ENCODE assay signal across 1 cellular context in the genomic region with DNA sequence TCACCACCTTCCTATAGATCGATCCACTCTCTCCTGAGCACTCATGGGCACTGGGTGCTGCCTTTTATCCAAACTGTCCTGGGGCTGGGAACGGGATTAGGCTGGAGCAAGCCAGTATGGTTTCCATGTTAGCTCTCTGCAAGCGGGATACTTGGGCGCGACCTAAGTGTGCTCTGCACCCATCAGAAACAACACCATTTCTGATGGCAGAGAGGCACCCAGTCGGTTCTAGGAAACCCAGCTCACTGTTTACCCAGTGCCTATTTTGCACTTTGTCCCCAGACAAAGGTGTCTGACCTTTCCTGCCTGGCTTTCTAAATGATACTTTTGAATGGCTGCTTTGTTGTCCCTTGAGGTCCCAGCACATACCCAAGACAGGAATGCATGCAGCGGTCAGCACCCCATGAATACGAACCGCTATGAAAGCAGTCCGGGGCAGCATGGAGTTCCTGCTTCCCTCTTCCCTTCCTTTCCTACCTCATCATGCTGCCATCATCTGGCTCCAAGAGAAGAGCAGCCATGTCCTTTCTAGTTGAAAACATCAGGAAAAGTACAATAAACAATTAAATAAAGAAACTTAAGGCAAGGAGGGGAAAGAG.
A peak's percentile ranks its signal among the peaks of the same experiment; 100 is the strongest.
TF ChIP-seq lines count a peak whose summit lies in the region.

No MANE protein-coding gene starts in this region.

TF ChIP-seq in HepG2, 621 proteins besides CTCF, POLR2A, EP300 and RAD21 (continued from another document and continues in another):
- TF ChIP-seq SIN3A (IDR thresholded peaks at IDR 0.05; ENCODE audit: borderline replicate concordance, low read depth, low read length) (no peak), U2AF2 (IDR thresholded peaks at IDR 0.05; ENCODE audit: low read depth, low read length) (no peak), ZNF180 (CRISPR knock-in tag; IDR thresholded peaks at IDR 0.05; ENCODE audit: borderline replicate concordance, low read depth) (no peak), ZNF577 (CRISPR knock-in tag; IDR thresholded peaks at IDR 0.05; ENCODE audit: borderline replicate concordance, low read depth) (no peak), ZNF124 (CRISPR knock-in tag; IDR thresholded peaks at IDR 0.05) (0 out of 2 replicates have a peak, but pooled peaks have one; percentile 32), HNRNPK (IDR thresholded peaks at IDR 0.05; ENCODE audit: low read depth, low read length, poor library complexity, severe bottlenecking) (no peak), ZSCAN29 (CRISPR knock-in tag; conservative IDR thresholded peaks at IDR 0.05) (peak; percentile 94), ZMYM3 (CRISPR knock-in tag; IDR thresholded peaks at IDR 0.05) (peak; percentile 80), ASH2L (IDR thresholded peaks at IDR 0.05; ENCODE audit: insufficient read length, low read depth, low read length) (peak; percentile 98), TOE1 (CRISPR knock-in tag; IDR thresholded peaks at IDR 0.05) (no peak; the same call in 1 of the 2 replicates), ZNF263 (CRISPR knock-in tag; IDR thresholded peaks at IDR 0.05) (peak; percentile 67), ZNF841 (CRISPR knock-in tag; IDR thresholded peaks at IDR 0.05; ENCODE audit: borderline replicate concordance) (no peak), ZNF496 (CRISPR knock-in tag; IDR thresholded peaks at IDR 0.05; ENCODE audit: insufficient replicate concordance) (no peak), HMG20B (CRISPR knock-in tag; conservative IDR thresholded peaks at IDR 0.05) (peak; percentile 95), SRF (IDR thresholded peaks at IDR 0.05; ENCODE audit: low read depth, low read length) (0 out of 2 replicates have a peak, but pooled peaks have one; percentile 35), ZSCAN12 (CRISPR knock-in tag; IDR thresholded peaks at IDR 0.05) (no peak), GABPB1 (CRISPR knock-in tag; IDR thresholded peaks at IDR 0.05) (peak; percentile 26; the same call in 1 of the 2 replicates), ZNF883 (CRISPR knock-in tag; IDR thresholded peaks at IDR 0.05; ENCODE audit: not compliant biosample characterization) (no peak), PPARG (CRISPR knock-in tag; conservative IDR thresholded peaks at IDR 0.05) (peak; percentile 94), ZFP37 (CRISPR knock-in tag; IDR thresholded peaks at IDR 0.05; ENCODE audit: borderline replicate concordance) (0 out of 2 replicates have a peak, but pooled peaks have one; percentile 33), HNRNPLL (IDR thresholded peaks at IDR 0.05; ENCODE audit: low read depth, low read length, poor library complexity, severe bottlenecking) (no peak), TAF1 (CRISPR knock-in tag; IDR thresholded peaks at IDR 0.05) (peak; percentile 80), SKI (IDR thresholded peaks at IDR 0.05; ENCODE audit: partially characterized antibody) (peak; percentile 94)
- TF ChIP-seq, protein P1, sequence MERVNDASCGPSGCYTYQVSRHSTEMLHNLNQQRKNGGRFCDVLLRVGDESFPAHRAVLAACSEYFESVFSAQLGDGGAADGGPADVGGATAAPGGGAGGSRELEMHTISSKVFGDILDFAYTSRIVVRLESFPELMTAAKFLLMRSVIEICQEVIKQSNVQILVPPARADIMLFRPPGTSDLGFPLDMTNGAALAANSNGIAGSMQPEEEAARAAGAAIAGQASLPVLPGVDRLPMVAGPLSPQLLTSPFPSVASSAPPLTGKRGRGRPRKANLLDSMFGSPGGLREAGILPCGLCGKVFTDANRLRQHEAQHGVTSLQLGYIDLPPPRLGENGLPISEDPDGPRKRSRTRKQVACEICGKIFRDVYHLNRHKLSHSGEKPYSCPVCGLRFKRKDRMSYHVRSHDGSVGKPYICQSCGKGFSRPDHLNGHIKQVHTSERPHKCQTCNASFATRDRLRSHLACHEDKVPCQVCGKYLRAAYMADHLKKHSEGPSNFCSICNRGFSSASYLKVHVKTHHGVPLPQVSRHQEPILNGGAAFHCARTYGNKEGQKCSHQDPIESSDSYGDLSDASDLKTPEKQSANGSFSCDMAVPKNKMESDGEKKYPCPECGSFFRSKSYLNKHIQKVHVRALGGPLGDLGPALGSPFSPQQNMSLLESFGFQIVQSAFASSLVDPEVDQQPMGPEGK (CRISPR knock-in tag; IDR thresholded peaks at IDR 0.05), result peak; percentile 62; the same call in 1 of the 2 replicates
- TF ChIP-seq, protein P2, sequence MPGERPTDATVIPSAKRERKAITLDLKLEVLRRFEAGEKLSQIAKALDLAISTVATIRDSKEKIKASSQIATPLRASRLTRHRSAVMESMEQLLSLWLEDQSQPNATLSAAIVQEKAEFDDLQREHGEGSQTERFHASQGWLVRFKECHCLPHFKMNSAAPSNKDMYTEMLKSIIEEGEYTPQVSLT (CRISPR knock-in tag; IDR thresholded peaks at IDR 0.05; ENCODE audit: borderline replicate concordance, low read depth), result no peak
- TF ChIP-seq, protein P3, sequence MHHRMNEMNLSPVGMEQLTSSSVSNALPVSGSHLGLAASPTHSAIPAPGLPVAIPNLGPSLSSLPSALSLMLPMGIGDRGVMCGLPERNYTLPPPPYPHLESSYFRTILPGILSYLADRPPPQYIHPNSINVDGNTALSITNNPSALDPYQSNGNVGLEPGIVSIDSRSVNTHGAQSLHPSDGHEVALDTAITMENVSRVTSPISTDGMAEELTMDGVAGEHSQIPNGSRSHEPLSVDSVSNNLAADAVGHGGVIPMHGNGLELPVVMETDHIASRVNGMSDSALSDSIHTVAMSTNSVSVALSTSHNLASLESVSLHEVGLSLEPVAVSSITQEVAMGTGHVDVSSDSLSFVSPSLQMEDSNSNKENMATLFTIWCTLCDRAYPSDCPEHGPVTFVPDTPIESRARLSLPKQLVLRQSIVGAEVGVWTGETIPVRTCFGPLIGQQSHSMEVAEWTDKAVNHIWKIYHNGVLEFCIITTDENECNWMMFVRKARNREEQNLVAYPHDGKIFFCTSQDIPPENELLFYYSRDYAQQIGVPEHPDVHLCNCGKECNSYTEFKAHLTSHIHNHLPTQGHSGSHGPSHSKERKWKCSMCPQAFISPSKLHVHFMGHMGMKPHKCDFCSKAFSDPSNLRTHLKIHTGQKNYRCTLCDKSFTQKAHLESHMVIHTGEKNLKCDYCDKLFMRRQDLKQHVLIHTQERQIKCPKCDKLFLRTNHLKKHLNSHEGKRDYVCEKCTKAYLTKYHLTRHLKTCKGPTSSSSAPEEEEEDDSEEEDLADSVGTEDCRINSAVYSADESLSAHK (CRISPR knock-in tag; IDR thresholded peaks at IDR 0.05; ENCODE audit: borderline replicate concordance), result no peak
- TF ChIP-seq, protein P4, sequence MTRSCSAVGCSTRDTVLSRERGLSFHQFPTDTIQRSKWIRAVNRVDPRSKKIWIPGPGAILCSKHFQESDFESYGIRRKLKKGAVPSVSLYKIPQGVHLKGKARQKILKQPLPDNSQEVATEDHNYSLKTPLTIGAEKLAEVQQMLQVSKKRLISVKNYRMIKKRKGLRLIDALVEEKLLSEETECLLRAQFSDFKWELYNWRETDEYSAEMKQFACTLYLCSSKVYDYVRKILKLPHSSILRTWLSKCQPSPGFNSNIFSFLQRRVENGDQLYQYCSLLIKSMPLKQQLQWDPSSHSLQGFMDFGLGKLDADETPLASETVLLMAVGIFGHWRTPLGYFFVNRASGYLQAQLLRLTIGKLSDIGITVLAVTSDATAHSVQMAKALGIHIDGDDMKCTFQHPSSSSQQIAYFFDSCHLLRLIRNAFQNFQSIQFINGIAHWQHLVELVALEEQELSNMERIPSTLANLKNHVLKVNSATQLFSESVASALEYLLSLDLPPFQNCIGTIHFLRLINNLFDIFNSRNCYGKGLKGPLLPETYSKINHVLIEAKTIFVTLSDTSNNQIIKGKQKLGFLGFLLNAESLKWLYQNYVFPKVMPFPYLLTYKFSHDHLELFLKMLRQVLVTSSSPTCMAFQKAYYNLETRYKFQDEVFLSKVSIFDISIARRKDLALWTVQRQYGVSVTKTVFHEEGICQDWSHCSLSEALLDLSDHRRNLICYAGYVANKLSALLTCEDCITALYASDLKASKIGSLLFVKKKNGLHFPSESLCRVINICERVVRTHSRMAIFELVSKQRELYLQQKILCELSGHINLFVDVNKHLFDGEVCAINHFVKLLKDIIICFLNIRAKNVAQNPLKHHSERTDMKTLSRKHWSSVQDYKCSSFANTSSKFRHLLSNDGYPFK (CRISPR knock-in tag; IDR thresholded peaks at IDR 0.05; ENCODE audit: borderline replicate concordance), result peak; percentile 4; the same call in 1 of the 2 replicates
- TF ChIP-seq, protein P5, sequence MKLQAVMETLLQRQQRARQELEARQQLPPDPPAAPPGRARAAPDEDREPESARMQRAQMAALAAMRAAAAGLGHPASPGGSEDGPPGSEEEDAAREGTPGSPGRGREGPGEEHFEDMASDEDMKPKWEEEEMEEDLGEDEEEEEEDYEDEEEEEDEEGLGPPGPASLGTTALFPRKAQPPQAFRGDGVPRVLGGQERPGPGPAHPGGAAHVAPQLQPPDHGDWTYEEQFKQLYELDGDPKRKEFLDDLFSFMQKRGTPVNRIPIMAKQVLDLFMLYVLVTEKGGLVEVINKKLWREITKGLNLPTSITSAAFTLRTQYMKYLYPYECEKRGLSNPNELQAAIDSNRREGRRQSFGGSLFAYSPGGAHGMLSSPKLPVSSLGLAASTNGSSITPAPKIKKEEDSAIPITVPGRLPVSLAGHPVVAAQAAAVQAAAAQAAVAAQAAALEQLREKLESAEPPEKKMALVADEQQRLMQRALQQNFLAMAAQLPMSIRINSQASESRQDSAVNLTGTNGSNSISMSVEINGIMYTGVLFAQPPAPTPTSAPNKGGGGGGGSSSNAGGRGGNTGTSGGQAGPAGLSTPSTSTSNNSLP (IDR thresholded peaks at IDR 0.05; ENCODE audit: low read depth, low read length), result 0 out of 2 replicates have a peak, but pooled peaks have one; percentile 21
- TF ChIP-seq, protein P6, sequence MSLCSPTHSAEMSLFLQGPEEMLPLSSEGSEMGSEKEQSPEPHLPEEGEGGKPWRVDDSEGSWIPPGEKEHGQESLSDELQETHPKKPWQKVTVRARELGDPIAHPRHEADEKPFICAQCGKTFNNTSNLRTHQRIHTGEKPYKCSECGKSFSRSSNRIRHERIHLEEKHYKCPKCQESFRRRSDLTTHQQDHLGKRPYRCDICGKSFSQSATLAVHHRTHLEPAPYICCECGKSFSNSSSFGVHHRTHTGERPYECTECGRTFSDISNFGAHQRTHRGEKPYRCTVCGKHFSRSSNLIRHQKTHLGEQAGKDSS (CRISPR knock-in tag; IDR thresholded peaks at IDR 0.05; ENCODE audit: borderline replicate concordance, low read depth), result no peak
- TF ChIP-seq, protein P7, sequence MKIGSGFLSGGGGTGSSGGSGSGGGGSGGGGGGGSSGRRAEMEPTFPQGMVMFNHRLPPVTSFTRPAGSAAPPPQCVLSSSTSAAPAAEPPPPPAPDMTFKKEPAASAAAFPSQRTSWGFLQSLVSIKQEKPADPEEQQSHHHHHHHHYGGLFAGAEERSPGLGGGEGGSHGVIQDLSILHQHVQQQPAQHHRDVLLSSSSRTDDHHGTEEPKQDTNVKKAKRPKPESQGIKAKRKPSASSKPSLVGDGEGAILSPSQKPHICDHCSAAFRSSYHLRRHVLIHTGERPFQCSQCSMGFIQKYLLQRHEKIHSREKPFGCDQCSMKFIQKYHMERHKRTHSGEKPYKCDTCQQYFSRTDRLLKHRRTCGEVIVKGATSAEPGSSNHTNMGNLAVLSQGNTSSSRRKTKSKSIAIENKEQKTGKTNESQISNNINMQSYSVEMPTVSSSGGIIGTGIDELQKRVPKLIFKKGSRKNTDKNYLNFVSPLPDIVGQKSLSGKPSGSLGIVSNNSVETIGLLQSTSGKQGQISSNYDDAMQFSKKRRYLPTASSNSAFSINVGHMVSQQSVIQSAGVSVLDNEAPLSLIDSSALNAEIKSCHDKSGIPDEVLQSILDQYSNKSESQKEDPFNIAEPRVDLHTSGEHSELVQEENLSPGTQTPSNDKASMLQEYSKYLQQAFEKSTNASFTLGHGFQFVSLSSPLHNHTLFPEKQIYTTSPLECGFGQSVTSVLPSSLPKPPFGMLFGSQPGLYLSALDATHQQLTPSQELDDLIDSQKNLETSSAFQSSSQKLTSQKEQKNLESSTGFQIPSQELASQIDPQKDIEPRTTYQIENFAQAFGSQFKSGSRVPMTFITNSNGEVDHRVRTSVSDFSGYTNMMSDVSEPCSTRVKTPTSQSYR (CRISPR knock-in tag; IDR thresholded peaks at IDR 0.05; ENCODE audit: borderline replicate concordance), result peak; percentile 51; the same call in 1 of the 2 replicates
- TF ChIP-seq, protein P8, sequence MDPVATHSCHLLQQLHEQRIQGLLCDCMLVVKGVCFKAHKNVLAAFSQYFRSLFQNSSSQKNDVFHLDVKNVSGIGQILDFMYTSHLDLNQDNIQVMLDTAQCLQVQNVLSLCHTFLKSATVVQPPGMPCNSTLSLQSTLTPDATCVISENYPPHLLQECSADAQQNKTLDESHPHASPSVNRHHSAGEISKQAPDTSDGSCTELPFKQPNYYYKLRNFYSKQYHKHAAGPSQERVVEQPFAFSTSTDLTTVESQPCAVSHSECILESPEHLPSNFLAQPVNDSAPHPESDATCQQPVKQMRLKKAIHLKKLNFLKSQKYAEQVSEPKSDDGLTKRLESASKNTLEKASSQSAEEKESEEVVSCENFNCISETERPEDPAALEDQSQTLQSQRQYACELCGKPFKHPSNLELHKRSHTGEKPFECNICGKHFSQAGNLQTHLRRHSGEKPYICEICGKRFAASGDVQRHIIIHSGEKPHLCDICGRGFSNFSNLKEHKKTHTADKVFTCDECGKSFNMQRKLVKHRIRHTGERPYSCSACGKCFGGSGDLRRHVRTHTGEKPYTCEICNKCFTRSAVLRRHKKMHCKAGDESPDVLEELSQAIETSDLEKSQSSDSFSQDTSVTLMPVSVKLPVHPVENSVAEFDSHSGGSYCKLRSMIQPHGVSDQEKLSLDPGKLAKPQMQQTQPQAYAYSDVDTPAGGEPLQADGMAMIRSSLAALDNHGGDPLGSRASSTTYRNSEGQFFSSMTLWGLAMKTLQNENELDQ (CRISPR knock-in tag; IDR thresholded peaks at IDR 0.05; ENCODE audit: borderline replicate concordance), result no peak
- TF ChIP-seq, protein P9, sequence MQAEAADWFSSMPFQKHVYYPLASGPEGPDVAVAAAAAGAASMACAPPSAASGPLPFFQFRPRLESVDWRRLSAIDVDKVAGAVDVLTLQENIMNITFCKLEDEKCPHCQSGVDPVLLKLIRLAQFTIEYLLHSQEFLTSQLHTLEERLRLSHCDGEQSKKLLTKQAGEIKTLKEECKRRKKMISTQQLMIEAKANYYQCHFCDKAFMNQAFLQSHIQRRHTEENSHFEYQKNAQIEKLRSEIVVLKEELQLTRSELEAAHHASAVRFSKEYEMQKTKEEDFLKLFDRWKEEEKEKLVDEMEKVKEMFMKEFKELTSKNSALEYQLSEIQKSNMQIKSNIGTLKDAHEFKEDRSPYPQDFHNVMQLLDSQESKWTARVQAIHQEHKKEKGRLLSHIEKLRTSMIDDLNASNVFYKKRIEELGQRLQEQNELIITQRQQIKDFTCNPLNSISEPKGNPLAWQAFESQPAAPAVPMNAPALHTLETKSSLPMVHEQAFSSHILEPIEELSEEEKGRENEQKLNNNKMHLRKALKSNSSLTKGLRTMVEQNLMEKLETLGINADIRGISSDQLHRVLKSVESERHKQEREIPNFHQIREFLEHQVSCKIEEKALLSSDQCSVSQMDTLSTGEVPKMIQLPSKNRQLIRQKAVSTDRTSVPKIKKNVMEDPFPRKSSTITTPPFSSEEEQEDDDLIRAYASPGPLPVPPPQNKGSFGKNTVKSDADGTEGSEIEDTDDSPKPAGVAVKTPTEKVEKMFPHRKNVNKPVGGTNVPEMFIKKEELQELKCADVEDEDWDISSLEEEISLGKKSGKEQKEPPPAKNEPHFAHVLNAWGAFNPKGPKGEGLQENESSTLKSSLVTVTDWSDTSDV (CRISPR knock-in tag; IDR thresholded peaks at IDR 0.05), result no peak
- TF ChIP-seq, protein P10, sequence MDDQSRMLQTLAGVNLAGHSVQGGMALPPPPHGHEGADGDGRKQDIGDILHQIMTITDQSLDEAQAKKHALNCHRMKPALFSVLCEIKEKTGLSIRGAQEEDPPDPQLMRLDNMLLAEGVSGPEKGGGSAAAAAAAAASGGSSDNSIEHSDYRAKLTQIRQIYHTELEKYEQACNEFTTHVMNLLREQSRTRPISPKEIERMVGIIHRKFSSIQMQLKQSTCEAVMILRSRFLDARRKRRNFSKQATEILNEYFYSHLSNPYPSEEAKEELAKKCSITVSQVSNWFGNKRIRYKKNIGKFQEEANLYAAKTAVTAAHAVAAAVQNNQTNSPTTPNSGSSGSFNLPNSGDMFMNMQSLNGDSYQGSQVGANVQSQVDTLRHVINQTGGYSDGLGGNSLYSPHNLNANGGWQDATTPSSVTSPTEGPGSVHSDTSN (CRISPR knock-in tag; IDR thresholded peaks at IDR 0.05; ENCODE audit: borderline replicate concordance), result no peak
